Comparison of ENCODE assay signal across 22 cellular contexts in genomic region chrX:18883961-18884765, GRCh38.
DNase-seq lines count a peak whose midpoint lies in the region; ATAC-seq and TF ChIP-seq lines count a peak whose summit lies in the region.
"Had no signal": no experiment of that assay in that cellular context is flagged by ENCODE, and none has a peak within 500 bp of the region (broad histone marks: within the 10 kb centered on the region; RNA-seq: fewer than 3 reads in every experiment).

No MANE protein-coding gene starts in this region.

- H3K36me3 ChIP-seq in left ventricle myocardium inferior, result no peaks in the 10 kb centered on the region
- no peaks in the 10 kb centered on the region for H3K36me3 ChIP-seq in MM.1S (replicated peaks; ENCODE audit: insufficient read depth, low read length)
- no peaks in the 10 kb centered on the region for H3K36me3 ChIP-seq in left lung
- H3K36me3 ChIP-seq in upper lobe of left lung, result no peaks in the 10 kb centered on the region
- H3K36me3 ChIP-seq: prostate gland had no signal

- H3K9ac ChIP-seq in MM.1S (ENCODE audit: low read length), result no peak overlapping the region

- H3F3A ChIP-seq in MM.1S (ENCODE audit: insufficient read depth, low read length), result peaks cover 16% of the 10 kb centered on the region

- no peaks in the 10 kb centered on the region for H3K79me2 ChIP-seq in MM.1S (ENCODE audit: low read length)

- no peaks in the 10 kb centered on the region for H4K20me1 ChIP-seq in MM.1S (ENCODE audit: insufficient read depth, low read length)

- H3K4me3 ChIP-seq in left ventricle myocardium inferior (no peak overlapping the region), MM.1S (ENCODE audit: low read length) (no peak overlapping the region), left lung (no peak overlapping the region), upper lobe of left lung (no peak overlapping the region)
- H3K4me3 ChIP-seq: body of pancreas, prostate gland had no signal

- no peaks in the 10 kb centered on the region for H3K27me3 Mint-ChIP-seq in glutamatergic neuron (ENCODE audit: unreplicated experiment)

- no peaks in the 10 kb centered on the region for H3K9me2 ChIP-seq in MM.1S (replicated peaks; ENCODE audit: insufficient read depth, low read length)

- no peak for ATAC-seq in Right ventricle myocardium inferior
- ATAC-seq in left lung, result peak; percentile 26
- ATAC-seq in upper lobe of left lung (ENCODE audit: low FRiP score in 2 of 2), result no peak
- ATAC-seq: body of pancreas, Panc1 had no signal

- H3K4me1 ChIP-seq in left ventricle myocardium inferior, result peaks cover 35% of the 10 kb centered on the region
- H3K4me1 ChIP-seq in MM.1S (ENCODE audit: low read length), result peaks cover 22% of the 10 kb centered on the region
- H3K4me1 ChIP-seq in left lung, result peaks cover 3 to 17% of the 10 kb centered on the region in 2 donors
- H3K4me1 ChIP-seq in upper lobe of left lung, result peaks cover 13 to 46% (median 30%) of the 10 kb centered on the region in 4 donors
- H3K4me1 ChIP-seq: prostate gland had no signal

- TF ChIP-seq CTCF in left ventricle myocardium inferior (IDR thresholded peaks at IDR 0.05; ENCODE audit: borderline replicate concordance) (no peak), MM.1S (IDR thresholded peaks at IDR 0.05; ENCODE audit: low read length) (no peak), left lung (IDR thresholded peaks at IDR 0.05) (no peak), upper lobe of left lung (IDR thresholded peaks at IDR 0.05) (no peak), glutamatergic neuron (IDR thresholded peaks at IDR 0.05; ENCODE audit: partially characterized antibody, unreplicated experiment) (no peak)

- no peak for TF ChIP-seq EP300 in upper lobe of left lung (IDR thresholded peaks at IDR 0.05)

- WGBS in upper lobe of left lung, 2 donors, result 68 to 70% methylated on average over 8 to 16 of the region's 16 CpGs

- H2AFZ ChIP-seq in MM.1S (ENCODE audit: low read length), result no peak overlapping the region

- H3K27ac ChIP-seq in left ventricle myocardium inferior (replicated peaks) (peak overlapping the region; percentile 93), MM.1S (ENCODE audit: low read length) (peak overlapping the region; percentile 96; the same call in 1 of the 2 replicates), left lung (peak overlapping the region; percentile 26 to 37), upper lobe of left lung (peak overlapping the region; percentile 30 to 90 (median 74))
- H3K27ac ChIP-seq: body of pancreas had no signal

- H3K9me3 ChIP-seq in left ventricle myocardium inferior (replicated peaks) (no peaks in the 10 kb centered on the region), MM.1S (replicated peaks; ENCODE audit: insufficient read depth, low read length) (no peaks in the 10 kb centered on the region), left lung (no peaks in the 10 kb centered on the region), upper lobe of left lung (no peaks in the 10 kb centered on the region)
- H3K9me3 ChIP-seq: body of pancreas, prostate gland had no signal

- DNase-seq in left ventricle myocardium inferior (no peak), Right ventricle myocardium inferior (ENCODE audit: missing footprints) (no peak), MM.1S (no peak), left lung (no peak), upper lobe of left lung (peak in 1 of 2 donors; percentile 62), glutamatergic neuron (no peak)
- no peak for DNase-seq in activated effector memory CD4-positive, alpha-beta T cell treated with anti-CD3 and anti-CD28 coated beads, Interleukin-2, amount 50 U/mL, for 16 hours
- DNase-seq: activated CD4-positive, alpha-beta T cell treated with anti-CD3 and anti-CD28 coated beads for 4 hours; activated effector memory CD4-positive, alpha-beta T cell treated with Interleukin-2 at 50 U/mL for 16 hours; activated T-cell treated with anti-CD3 and anti-CD28 coated beads for 4 hours; body of pancreas; C1 segment of cervical spinal cord; cerebellar nuclear complex; EL; GOT3; NCI-H1105; NCI-H187 treated with DMSO at 0.1 percent for 48 hours; NCI-H524 treated with DMSO at 0.1 percent for 48 hours; SIG-M5; stimulated activated naive CD4-positive, alpha-beta T cell treated with Interleukin-2 at 50 U/mL for 16 hours had no signal

- no peak overlapping the region for H3K27ac Mint-ChIP-seq in glutamatergic neuron (ENCODE audit: unreplicated experiment)

- H3K4me2 ChIP-seq in MM.1S (ENCODE audit: low read depth, low read length), result peak overlapping the region; percentile 85; the same call in 1 of the 2 replicates

- no peak overlapping the region for H3K4me3 Mint-ChIP-seq in glutamatergic neuron (ENCODE audit: unreplicated experiment)

- H3K27me3 ChIP-seq in left ventricle myocardium inferior (ENCODE audit: low read depth) (no peaks in the 10 kb centered on the region), MM.1S (replicated peaks; ENCODE audit: insufficient read depth, low read length) (no peaks in the 10 kb centered on the region), left lung (no peaks in the 10 kb centered on the region), upper lobe of left lung (no peaks in the 10 kb centered on the region)
- H3K27me3 ChIP-seq: body of pancreas had no signal

- TF ChIP-seq POLR2A in upper lobe of left lung (IDR thresholded peaks at IDR 0.05), result no peak

- intact Hi-C loops in left ventricle myocardium inferior (cut with micrococcal nuclease), result loop anchor here (10.0 kb wide), 1 partner anchor 209 kb away; the partner anchor contains the start of gene RS1
- intact Hi-C loops in Right ventricle myocardium inferior (cut with DNase I), result loop anchor here (10.0 kb wide), 1 partner anchor 279 kb away; no protein-coding TSS in a partner anchor
- intact Hi-C loops in left lung (cut with DNase I), result no loop called here

- peaks cover 4% of the 10 kb centered on the region for H3K9me3 Mint-ChIP-seq in glutamatergic neuron (ENCODE audit: unreplicated experiment)

- peaks cover 6% of the 10 kb centered on the region for H3K4me1 Mint-ChIP-seq in glutamatergic neuron (ENCODE audit: low read depth, unreplicated experiment)

- no peaks in the 10 kb centered on the region for H3K36me3 Mint-ChIP-seq in glutamatergic neuron (ENCODE audit: unreplicated experiment)

Comparison
In these comparisons a context has a peak if more than half of its experiments do, and no peak if none do; other contexts are left out.
1. H3K27ac ChIP-seq: peak in every context shown above with its lines; median percentile 96 in MM.1S; 93 in left ventricle myocardium inferior; 74 in upper lobe of left lung; 32 in left lung.
2. intact Hi-C loops: an anchor here in left ventricle myocardium inferior (10.0 kb wide) and Right ventricle myocardium inferior (10.0 kb wide); none called in left lung.